ENCODE assay signal across 12 cellular contexts in genomic region chr22:37212174-37212906, GRCh38. TPM values are rescaled to one million over a fixed set of nuclear protein-coding genes. Genes with fewer than 3 reads are reported as not detected.
DNase-seq lines count a peak whose midpoint lies in the region; ATAC-seq and TF ChIP-seq lines count a peak whose summit lies in the region.
"Had no signal": no experiment of that assay in that cellular context is flagged by ENCODE, and none has a peak within 500 bp of the region (broad histone marks: within the 10 kb centered on the region; RNA-seq: fewer than 3 reads in every experiment).

SSTR3 (minus strand) TSS chr22:37212477; CDS start chr22:37207803, 4,674 bp downstream.

- no peaks in the 10 kb centered on the region for H3K9me3 ChIP-seq in right atrium auricular region
- no peaks in the 10 kb centered on the region for H3K9me3 ChIP-seq in left lung
- H3K9me3 ChIP-seq in upper lobe of right lung: no peaks in the 10 kb centered on the region
- H3K9me3 ChIP-seq in Caco-2: no peaks in the 10 kb centered on the region
- H3K9me3 ChIP-seq: esophagus squamous epithelium, tibial nerve had no signal

- peaks cover 29% of the 10 kb centered on the region for H3K4me1 Mint-ChIP-seq in activated naive CD8-positive, alpha-beta T cell treated with anti-CD3 and anti-CD28 coated beads, Interleukin-2, amount 50 U/mL, for 24 hours
- peaks cover 10% of the 10 kb centered on the region for H3K4me1 Mint-ChIP-seq in activated T-helper 2 cell treated with anti-CD3 and anti-CD28 coated beads, Interferon-gamma antibody, Interleukin-2, Interleukin-4, amounts not matched to agents 10 μg/mL and 5 μg/mL and 100 μg/mL, durations not matched to agents 14 hours and 24 hours and 36 hours (ENCODE audit: low read depth)
- peaks cover 5% of the 10 kb centered on the region for H3K4me1 Mint-ChIP-seq in Caco-2 (ENCODE audit: low read depth, unreplicated experiment)

- no TSS peak for BruUV-seq in Caco-2 (replicated peaks; lab: Mats Ljungman, UMichigan)

- peak; percentile 27 for ATAC-seq in Right ventricle myocardium superior (ENCODE audit: poor library complexity)
- peak; percentile 26 for ATAC-seq in activated naive CD8-positive, alpha-beta T cell treated with anti-CD3 and anti-CD28 coated beads, Interleukin-2, amount 50 U/mL, for 24 hours
- ATAC-seq in left lung: peak; percentile 41
- ATAC-seq in upper lobe of right lung: peak; percentile 16

- no peaks in the 10 kb centered on the region for H3K36me3 Mint-ChIP-seq in activated naive CD8-positive, alpha-beta T cell treated with anti-CD3 and anti-CD28 coated beads, Interleukin-2, amount 50 U/mL, for 24 hours (ENCODE audit: low read depth)
- H3K36me3 Mint-ChIP-seq in activated T-helper 2 cell treated with anti-CD3 and anti-CD28 coated beads, Interferon-gamma antibody, Interleukin-2, Interleukin-4, amounts not matched to agents 10 μg/mL and 5 μg/mL and 100 μg/mL, durations not matched to agents 14 hours and 24 hours and 36 hours (ENCODE audit: low read depth): no peaks in the 10 kb centered on the region
- peaks cover 4% of the 10 kb centered on the region for H3K36me3 Mint-ChIP-seq in Caco-2 (ENCODE audit: insufficient read depth, unreplicated experiment)

- POLR2A ChIA-PET in Caco-2 (lab: Charles Lee): no interaction called here

- no peaks in the 10 kb centered on the region for H3K36me3 ChIP-seq in right atrium auricular region
- no peaks in the 10 kb centered on the region for H3K36me3 ChIP-seq in left lung
- no peaks in the 10 kb centered on the region for H3K36me3 ChIP-seq in upper lobe of right lung
- no peaks in the 10 kb centered on the region for H3K36me3 ChIP-seq in Caco-2 (ENCODE audit: control insufficient read depth, insufficient read depth, low read length)
- H3K36me3 ChIP-seq: esophagus squamous epithelium, tibial nerve had no signal

- H3K9me3 Mint-ChIP-seq in activated naive CD8-positive, alpha-beta T cell treated with anti-CD3 and anti-CD28 coated beads, Interleukin-2, amount 50 U/mL, for 24 hours: no peaks in the 10 kb centered on the region
- H3K9me3 Mint-ChIP-seq in activated T-helper 2 cell treated with anti-CD3 and anti-CD28 coated beads, Interferon-gamma antibody, Interleukin-2, Interleukin-4, amounts not matched to agents 10 μg/mL and 5 μg/mL and 100 μg/mL, durations not matched to agents 14 hours and 24 hours and 36 hours: no peaks in the 10 kb centered on the region
- no peaks in the 10 kb centered on the region for H3K9me3 Mint-ChIP-seq in Caco-2 (ENCODE audit: unreplicated experiment)
- H3K9me3 Mint-ChIP-seq: activated T-cell treated with anti-CD3 and anti-CD28 coated beads, Interleukin-2, amount 50 U/mL, for 72 hours had no signal

- no peaks in the 10 kb centered on the region for H3K27me3 ChIP-seq in right atrium auricular region
- H3K27me3 ChIP-seq in left lung: peaks cover 0 to 16% of the 10 kb centered on the region in 2 donors
- peaks cover 3% of the 10 kb centered on the region for H3K27me3 ChIP-seq in upper lobe of right lung
- H3K27me3 ChIP-seq in Caco-2 (replicated peaks; ENCODE audit: control insufficient read depth, insufficient read depth, low read length): no peaks in the 10 kb centered on the region

- H3K4me3 Mint-ChIP-seq in activated naive CD8-positive, alpha-beta T cell treated with anti-CD3 and anti-CD28 coated beads, Interleukin-2, amount 50 U/mL, for 24 hours: no peak within 1 kb of the TSS
- H3K4me3 Mint-ChIP-seq in activated T-helper 2 cell treated with anti-CD3 and anti-CD28 coated beads, Interferon-gamma antibody, Interleukin-2, Interleukin-4, amounts not matched to agents 10 μg/mL and 5 μg/mL and 100 μg/mL, durations not matched to agents 14 hours and 24 hours and 36 hours (ENCODE audit: low read depth): no peak within 1 kb of the TSS
- H3K4me3 Mint-ChIP-seq in Caco-2 (ENCODE audit: unreplicated experiment): no peak within 1 kb of the TSS

- CTCF ChIA-PET in Caco-2 (lab: Charles Lee): interaction anchor here (1.5 kb wide), 1 partner anchor 12 kb away, joined by 8 read pairs; no protein-coding TSS in a partner anchor

- H3K27me3 Mint-ChIP-seq in activated naive CD8-positive, alpha-beta T cell treated with anti-CD3 and anti-CD28 coated beads, Interleukin-2, amount 50 U/mL, for 24 hours: no peaks in the 10 kb centered on the region
- H3K27me3 Mint-ChIP-seq in activated T-helper 2 cell treated with anti-CD3 and anti-CD28 coated beads, Interferon-gamma antibody, Interleukin-2, Interleukin-4, amounts not matched to agents 10 μg/mL and 5 μg/mL and 100 μg/mL, durations not matched to agents 14 hours and 24 hours and 36 hours (ENCODE audit: low read depth): no peaks in the 10 kb centered on the region
- H3K27me3 Mint-ChIP-seq in Caco-2 (ENCODE audit: insufficient read depth, unreplicated experiment): peaks cover 6% of the 10 kb centered on the region

- no peak within 1 kb of the TSS for H3K27ac ChIP-seq in right atrium auricular region
- H3K27ac ChIP-seq in left lung: no peak within 1 kb of the TSS
- no peak within 1 kb of the TSS for H3K27ac ChIP-seq in upper lobe of right lung
- H3K27ac ChIP-seq: esophagus squamous epithelium, tibial nerve had no signal

- H3K4me1 ChIP-seq in right atrium auricular region (peaks cover 0 to 5% of the 10 kb centered on the region in 2 donors), left lung (no peaks in the 10 kb centered on the region), upper lobe of right lung (no peaks in the 10 kb centered on the region), Caco-2 (no peaks in the 10 kb centered on the region)

- no peak within 1 kb of the TSS for H3K27ac Mint-ChIP-seq in activated naive CD8-positive, alpha-beta T cell treated with anti-CD3 and anti-CD28 coated beads, Interleukin-2, amount 50 U/mL, for 24 hours
- no peak within 1 kb of the TSS for H3K27ac Mint-ChIP-seq in activated T-helper 2 cell treated with anti-CD3 and anti-CD28 coated beads, Interferon-gamma antibody, Interleukin-2, Interleukin-4, amounts not matched to agents 10 μg/mL and 5 μg/mL and 100 μg/mL, durations not matched to agents 14 hours and 24 hours and 36 hours
- no peak within 1 kb of the TSS for H3K27ac Mint-ChIP-seq in Caco-2 (ENCODE audit: unreplicated experiment)
- H3K27ac Mint-ChIP-seq: activated T-cell treated with anti-CD3 and anti-CD28 coated beads, Interleukin-2, amount 50 U/mL, for 72 hours had no signal

- intact Hi-C loops in Right ventricle myocardium superior (cut with DNase I) (no loop called here), left lung (cut with DNase I) (no loop called here), upper lobe of right lung (cut with DNase I) (no loop called here), Caco-2 (cut with micrococcal nuclease; ENCODE audit: unreplicated experiment) (no loop called here)
- intact Hi-C loops in activated T-helper 2 cell treated with anti-CD3 and anti-CD28 coated beads, Interferon-gamma antibody, Interleukin-2, Interleukin-4, amounts not matched to agents 10 μg/mL and 5 μg/mL and 100 μg/mL, durations not matched to agents 14 hours and 24 hours and 36 hours (cut with micrococcal nuclease): no loop called here

- TF ChIP-seq CTCF in right atrium auricular region (IDR thresholded peaks at IDR 0.05) (no peak), left lung (IDR thresholded peaks at IDR 0.05) (no peak), upper lobe of right lung (IDR thresholded peaks at IDR 0.05) (no peak), Caco-2 (IDR thresholded peaks at IDR 0.05; ENCODE audit: insufficient read depth in 1 of 2, low read depth in 1 of 2, low read length in 1 of 2, severe bottlenecking in 1 of 2, unreplicated experiment in 1 of 2) (no peak)

- no peak for DNase-seq in Right ventricle myocardium superior
- DNase-seq in right atrium auricular region (ENCODE audit: low spot score): no peak
- DNase-seq in activated naive CD8-positive, alpha-beta T cell treated with anti-CD3 and anti-CD28 coated beads, Interleukin-2, amount 50 U/mL, for 24 hours: no peak
- no peak for DNase-seq in left lung
- peak; percentile 62 for DNase-seq in upper lobe of right lung
- DNase-seq in medulla oblongata (ENCODE audit: extremely low spot score): no peak
- DNase-seq in activated T-helper 2 cell treated with anti-CD3 and anti-CD28 coated beads, Interferon-gamma antibody, Interleukin-2, Interleukin-4, amounts not matched to agents 10 μg/mL and 5 μg/mL and 100 μg/mL, durations not matched to agents 14 hours and 24 hours and 36 hours (ENCODE audit: low spot score): no peak
- DNase-seq in Caco-2: no peak
- DNase-seq: esophagus squamous epithelium, MV-4-11 had no signal

- H3K4me3 ChIP-seq in right atrium auricular region (no peak within 1 kb of the TSS), left lung (no peak within 1 kb of the TSS), upper lobe of right lung (no peak within 1 kb of the TSS), Caco-2 (ENCODE audit: low read depth, low read length) (no peak within 1 kb of the TSS)
- H3K4me3 ChIP-seq: esophagus squamous epithelium, tibial nerve had no signal

RNA-seq across cellular contexts. Expression of gene SSTR3, which starts in this region (rescaled TPM):
- not detected for total RNA-seq in Right ventricle myocardium superior
- total RNA-seq in right atrium auricular region: not detected
- total RNA-seq in left lung: under 1 TPM in 1 of 2 donors, not detected in 1; 0.26 TPM
- not detected for total RNA-seq in upper lobe of right lung
- total RNA-seq in activated T-helper 2 cell treated with anti-CD3 and anti-CD28 coated beads, Interferon-gamma antibody, Interleukin-2, Interleukin-4, amounts not matched to agents 10 μg/mL and 5 μg/mL and 100 μg/mL, durations not matched to agents 14 hours and 24 hours and 36 hours: 0.64 and 0.75 TPM in 2 replicates
- total RNA-seq in Caco-2 (2022): not detected in 2 replicates
- total RNA-seq: esophagus squamous epithelium, tibial nerve had no signal

Comparison
In these comparisons a context has a peak if more than half of its experiments do, and no peak if none do; other contexts are left out.
1. Peak in ATAC-seq in Right ventricle myocardium superior; RNA of the gene not detected or under 1 TPM.
2. Peak in ATAC-seq in left lung; RNA of the gene not detected or under 1 TPM.
3. Peak in DNase-seq and ATAC-seq in upper lobe of right lung; RNA of the gene not detected or under 1 TPM.